ENCODE assay signal across 8 cellular contexts in the genomic region with DNA sequence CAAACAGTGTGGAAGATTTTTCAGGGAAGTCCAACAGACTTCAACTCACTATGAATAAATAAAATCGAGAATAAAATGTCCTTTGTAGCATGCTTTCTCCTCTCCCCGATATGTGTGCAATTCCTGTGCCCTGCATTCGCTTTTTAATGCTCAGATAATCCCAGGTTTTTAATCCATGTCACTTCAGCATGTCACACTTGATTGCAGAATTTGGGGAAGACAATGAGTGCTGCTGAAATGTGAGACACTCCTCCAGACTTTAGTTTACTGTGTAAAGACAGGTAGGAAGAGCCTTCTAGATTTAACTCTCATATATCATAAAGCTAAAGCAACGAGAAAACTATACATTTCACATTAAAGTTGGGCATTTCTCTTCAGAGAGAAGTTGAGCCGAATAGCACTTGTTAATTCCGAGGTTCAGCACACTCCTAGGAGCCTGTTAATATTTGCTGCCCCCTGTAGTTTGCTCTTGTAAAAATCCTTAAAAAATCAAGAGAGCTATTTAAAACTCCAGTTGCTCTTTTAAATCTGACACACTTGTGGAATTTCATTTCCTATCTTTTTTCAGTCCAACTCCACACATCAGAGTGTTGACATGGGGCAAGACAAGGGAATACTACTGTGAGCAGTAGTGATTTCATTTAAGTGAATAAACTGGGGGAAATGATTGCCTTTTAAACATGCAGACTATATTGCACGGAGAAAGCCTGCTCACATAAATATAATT.
DNase-seq lines count a peak whose midpoint lies in the region; ATAC-seq, FAIRE-seq and TF ChIP-seq lines count a peak whose summit lies in the region.

No MANE protein-coding gene starts in this region.

- no peaks in the 10 kb centered on the region for H3K36me3 Mint-ChIP-seq in astrocyte (ENCODE audit: low read depth, unreplicated experiment)

- no peaks in the 10 kb centered on the region for H3K27me3 Mint-ChIP-seq in astrocyte (ENCODE audit: low read depth, unreplicated experiment)

- FAIRE-seq in astrocyte (lab: Jason Lieb, UNC): no peak

- TF ChIP-seq POLR2A in transverse colon (IDR thresholded peaks at IDR 0.05): no peak

- intact Hi-C loops in transverse colon (cut with DNase I; ENCODE audit: low total_unique reads): no loop called here

- no peak overlapping the region for H3K9ac ChIP-seq in astrocyte (ENCODE audit: low read length)

- peak overlapping the region; percentile 39 for H3K4me2 ChIP-seq in astrocyte (ENCODE audit: low read length)

- peak overlapping the region; percentile 38 for H2AFZ ChIP-seq in astrocyte (ENCODE audit: low read depth, low read length)

- H3K27ac ChIP-seq in astrocyte (ENCODE audit: low read depth, low read length): no peak overlapping the region
- no peak overlapping the region for H3K27ac ChIP-seq in transverse colon

- no peaks in the 10 kb centered on the region for H3K9me3 Mint-ChIP-seq in astrocyte (ENCODE audit: unreplicated experiment)

- DNase-seq in GM13976 (ENCODE audit: low spot score) (peak; percentile 15), NCI-H2081 (lab: John Stamatoyannopoulos, UW) (peak; percentile 52 to 62), astrocyte (ENCODE audit: low read depth) (peak; percentile 11), inferior parietal cortex (ENCODE audit: extremely low spot score) (peak; percentile 90), transverse colon (no peak)
- no peak for DNase-seq in activated effector memory CD4-positive, alpha-beta T cell treated with Interleukin-2 at 50 U/mL for 16 hours

- TF ChIP-seq CTCF in GM13976 (IDR thresholded peaks at IDR 0.05; ENCODE audit: borderline replicate concordance, control extremely low read depth, extremely low read depth, insufficient read depth, missing control alignments) (peak; percentile 10), astrocyte (IDR thresholded peaks at IDR 0.05; ENCODE audit: insufficient read depth, low read depth, low read length) (peak; percentile 54), transverse colon (IDR thresholded peaks at IDR 0.05) (peak; percentile 47 to 60 (median 53))

- in situ Hi-C loops in GM13976 (cut with MboI; ENCODE audit: low sequenced_read_pairs, unreplicated experiment) (no loop called here), transverse colon (cut with MboI; ENCODE audit: low pct_ligation_motif_present in 1 of 4, low pct_unique_long_range_greater_than_20kb in 1 of 4, low sequenced_read_pairs in 3 of 4) (loop anchor here in 1 of 4 donors (25.0 kb wide), 1 partner anchor 1333 kb away; no protein-coding TSS in a partner anchor)

- H3K4me1 ChIP-seq in astrocyte (ENCODE audit: insufficient read depth, low read length) (no peaks in the 10 kb centered on the region), transverse colon (peaks cover 0 to 7% (median 0%) of the 10 kb centered on the region in 4 donors)

- no peak for TF ChIP-seq EP300 in transverse colon (IDR thresholded peaks at IDR 0.05; ENCODE audit: low read depth)

- H3K4me3 ChIP-seq in astrocyte (ENCODE audit: insufficient read depth, low read depth, low read length) (no peak overlapping the region), transverse colon (no peak overlapping the region)

- no peak overlapping the region for H3K4me3 Mint-ChIP-seq in astrocyte (ENCODE audit: unreplicated experiment)

- no peaks in the 10 kb centered on the region for H4K20me1 ChIP-seq in astrocyte (ENCODE audit: insufficient read depth, low read length)

- peaks cover 7% of the 10 kb centered on the region for H3K4me1 Mint-ChIP-seq in astrocyte (ENCODE audit: low read depth, unreplicated experiment)

- H3K27ac Mint-ChIP-seq in astrocyte (ENCODE audit: unreplicated experiment): no peak overlapping the region

- 24% methylated on average over 7 of the region's 7 CpGs for WGBS in transverse colon (ENCODE audit: low coverage in 1 of 2), 2 donors

- H3K79me2 ChIP-seq in astrocyte (ENCODE audit: insufficient read depth, low read length): no peaks in the 10 kb centered on the region

- H3K27me3 ChIP-seq in astrocyte (ENCODE audit: insufficient read depth, low read length) (peaks cover 2% of the 10 kb centered on the region), transverse colon (no peaks in the 10 kb centered on the region)

- H3K36me3 ChIP-seq in astrocyte (ENCODE audit: insufficient read depth, low read length) (no peaks in the 10 kb centered on the region), transverse colon (no peaks in the 10 kb centered on the region)

- no peak for ATAC-seq in activated CD4-positive, CD25-positive, alpha-beta regulatory T cell treated with anti-CD3 and anti-CD28 coated beads, Interleukin-2, amount 50 U/mL, for 24 hours
- no peak for ATAC-seq in HG03196 (IDR thresholded peaks at IDR 0.05; ENCODE audit: unreplicated experiment)

- H3K9me3 ChIP-seq in astrocyte (ENCODE audit: insufficient read depth, low read depth, low read length) (no peaks in the 10 kb centered on the region), transverse colon (no peaks in the 10 kb centered on the region)

Comparison
In these comparisons a context has a peak if more than half of its experiments do, and no peak if none do; other contexts are left out.
1. DNase-seq: peak in GM13976 (single experiment), NCI-H2081 (2 of 2), astrocyte (single experiment) and inferior parietal cortex (single experiment); none in transverse colon (single experiment) and activated effector memory CD4-positive, alpha-beta T cell treated with Interleukin-2 at 50 U/mL for 16 hours (single experiment).
2. Peak in every context shown above with its lines, with median percentiles within 50 percentile points of each other: CTCF ChIP-seq.